In the genomic region with DNA sequence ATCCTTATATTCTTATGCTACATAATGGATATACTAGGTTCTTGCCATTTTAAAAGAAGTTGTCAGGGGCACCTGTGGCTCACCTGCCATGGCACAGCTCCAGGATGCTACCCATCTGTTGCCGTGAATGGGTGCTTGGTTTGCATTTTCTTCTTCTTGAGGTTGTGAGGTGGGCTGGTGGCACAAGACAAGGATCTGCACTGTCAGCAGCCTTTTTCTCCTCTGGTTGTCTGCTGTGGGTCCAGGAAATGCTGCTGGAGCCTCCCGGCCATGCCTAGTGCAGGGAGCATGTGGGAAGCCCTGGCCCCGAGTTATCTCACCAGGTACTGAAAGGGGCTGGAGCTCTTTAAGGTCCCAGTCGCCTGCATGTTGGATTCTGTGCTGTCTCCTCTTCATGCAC, we compare ENCODE assay signal across 30 cellular contexts. TPM values are rescaled to one million over a fixed set of nuclear protein-coding genes. Genes with fewer than 3 reads are reported as not detected.
DNase-seq lines count a peak whose midpoint lies in the region; ATAC-seq and TF ChIP-seq lines count a peak whose summit lies in the region.
"Had no signal": no experiment of that assay in that cellular context is flagged by ENCODE, and none has a peak within 500 bp of the region (broad histone marks: within the 10 kb centered on the region; RNA-seq: fewer than 3 reads in every experiment).

No MANE protein-coding gene starts in this region.

- peak overlapping the region; percentile 26 for H3K4me3 Mint-ChIP-seq in activated naive CD4-positive, alpha-beta T cell treated with anti-CD3 and anti-CD28 coated beads, Interleukin-2, amount 50 U/mL, for 24 hours
- H3K4me3 Mint-ChIP-seq: activated naive CD8-positive, alpha-beta T cell; neural crest cell; T-helper 2 cell treated with Interferon-gamma antibody and Interleukin-4, amounts not matched to agents 5 μg/mL and 100 μg/mL, for 36 hours had no signal

- no peak for TF ChIP-seq CTCF in fibroblast of the aortic adventitia (IDR thresholded peaks at IDR 0.05; ENCODE audit: insufficient read depth, low read length)
- TF ChIP-seq CTCF in parathyroid adenoma (IDR thresholded peaks at IDR 0.05), result no peak
- TF ChIP-seq CTCF in upper lobe of right lung (IDR thresholded peaks at IDR 0.05), result no peak

- peak overlapping the region; percentile 92 for H3K4me3 ChIP-seq in fibroblast of the aortic adventitia (ENCODE audit: low read depth, low read length)
- peak overlapping the region; percentile 90 for H3K4me3 ChIP-seq in parathyroid adenoma (ENCODE audit: low read depth, low read length)
- peak overlapping the region; percentile 75 for H3K4me3 ChIP-seq in upper lobe of right lung

- H3K27ac Mint-ChIP-seq in activated naive CD4-positive, alpha-beta T cell treated with anti-CD3 and anti-CD28 coated beads, Interleukin-2, amount 50 U/mL, for 24 hours, result peak overlapping the region; percentile 86
- H3K27ac Mint-ChIP-seq: activated naive CD8-positive, alpha-beta T cell; CD4-positive, CD25-positive, alpha-beta regulatory T cell; dendritic cell treated with granulocyte-macrophage colony-stimulating factor and Interleukin-4, amounts not matched to agents 40 ng/mL and 50 ng/mL, for 4 days; T-helper 2 cell treated with Interferon-gamma antibody and Interleukin-4, amounts not matched to agents 5 μg/mL and 100 μg/mL, for 36 hours had no signal

- H3K9me3 ChIP-seq in parathyroid adenoma (ENCODE audit: control insufficient read depth, low read length), result no peaks in the 10 kb centered on the region
- peaks cover 3% of the 10 kb centered on the region for H3K9me3 ChIP-seq in upper lobe of right lung
- H3K9me3 ChIP-seq: gastrocnemius medialis had no signal

- peaks cover 67% of the 10 kb centered on the region for H3K4me1 ChIP-seq in parathyroid adenoma
- peaks cover 39% of the 10 kb centered on the region for H3K4me1 ChIP-seq in upper lobe of right lung

- H3K27me3 ChIP-seq in parathyroid adenoma (ENCODE audit: control insufficient read depth, insufficient read depth, low read length) (no peaks in the 10 kb centered on the region), upper lobe of right lung (no peaks in the 10 kb centered on the region)
- H3K27me3 ChIP-seq: gastrocnemius medialis, right atrium auricular region, stomach had no signal

- H3K36me3 ChIP-seq in parathyroid adenoma (ENCODE audit: control insufficient read depth, insufficient read depth, low read length), result no peaks in the 10 kb centered on the region
- H3K36me3 ChIP-seq in upper lobe of right lung, result peaks cover 12% of the 10 kb centered on the region

- no peak overlapping the region for H2AFZ ChIP-seq in parathyroid adenoma

- H3K4me1 Mint-ChIP-seq in activated naive CD4-positive, alpha-beta T cell treated with anti-CD3 and anti-CD28 coated beads, Interleukin-2, amount 50 U/mL, for 24 hours, result peaks cover 31% of the 10 kb centered on the region

- peaks cover 20% of the 10 kb centered on the region for H3K36me3 Mint-ChIP-seq in activated naive CD4-positive, alpha-beta T cell treated with anti-CD3 and anti-CD28 coated beads, Interleukin-2, amount 50 U/mL, for 24 hours

- intact Hi-C loops in upper lobe of right lung (cut with DNase I), result no loop called here

- no peak for DNase-seq in activated naive CD4-positive, alpha-beta T cell (lab: John Stamatoyannopoulos, UW)
- DNase-seq in fibroblast of the aortic adventitia (ENCODE audit: low read depth), result no peak
- DNase-seq in upper lobe of right lung, result no peak
- DNase-seq in NCI-H1694 treated with DMSO at 0.1 percent for 48 hours (lab: John Stamatoyannopoulos, UW), result no peak
- DNase-seq in stimulated activated CD4-positive, alpha-beta T cell treated with anti-CD3 and anti-CD28 coated beads, Interleukin-12 subunit alpha, Interleukin-12 subunit beta, amount 100 ng/mL, for 4 hours, result no peak
- DNase-seq: activated CD4-positive, alpha-beta T cell treated with anti-CD3 and anti-CD28 coated beads for 1 hour; activated T-cell treated with anti-CD3 and anti-CD28 coated beads for 4 hours; aorta; CD4-positive, CD25-positive, alpha-beta regulatory T cell; DMS79 treated with DMSO at 0.1 percent for 48 hours; gastrocnemius medialis; GF-D8; hippocampal formation; NCI-H748 treated with DMSO at 0.1 percent for 48 hours; SHP77; stimulated activated CD4-positive, alpha-beta T cell treated with anti-CD3 and anti-CD28 coated beads, Interleukin-4, amount 100 ng/mL, for 1 hour; stomach; trophoblast cell had no signal

- peaks cover 68% of the 10 kb centered on the region for H3K79me2 ChIP-seq in parathyroid adenoma

- H3K27me3 Mint-ChIP-seq in activated naive CD4-positive, alpha-beta T cell treated with anti-CD3 and anti-CD28 coated beads, Interleukin-2, amount 50 U/mL, for 24 hours, result peaks cover 23% of the 10 kb centered on the region

- H3K9me3 Mint-ChIP-seq in activated naive CD4-positive, alpha-beta T cell treated with anti-CD3 and anti-CD28 coated beads, Interleukin-2, amount 50 U/mL, for 24 hours, result peaks cover 30% of the 10 kb centered on the region

- peak overlapping the region; percentile 96 for H3K27ac ChIP-seq in parathyroid adenoma
- H3K27ac ChIP-seq in upper lobe of right lung, result peak overlapping the region; percentile 30

- H3K9ac ChIP-seq in parathyroid adenoma, result no peak overlapping the region

- ATAC-seq in upper lobe of right lung (no peak), HG03139 (IDR thresholded peaks at IDR 0.05; ENCODE audit: unreplicated experiment) (no peak)
- ATAC-seq: esophagus mucosa, gastrocnemius medialis, Panc1 had no signal

- H3K4me2 ChIP-seq in parathyroid adenoma (ENCODE audit: low read length), result peak overlapping the region; percentile 87

RNA-seq across cellular contexts. Expression of a gene that starts 2.6 kb away (rescaled TPM):
- 150 and 152 TPM in 2 replicates for total RNA-seq in fibroblast of the aortic adventitia (ENCODE audit: low replicate concordance)
- total RNA-seq in upper lobe of right lung, result 196 TPM

RNA-seq across cellular contexts. Expression of a gene that starts 41.7 kb away (rescaled TPM):
- 1.7 and 9.8 TPM in 2 replicates for total RNA-seq in fibroblast of the aortic adventitia (ENCODE audit: low replicate concordance)
- total RNA-seq in upper lobe of right lung, result 0.58 TPM
- total RNA-seq: A172; CD4-positive, CD25-positive, alpha-beta regulatory T cell; HT1080; neural crest cell had no signal
